ENCODE assay signal across 19 cellular contexts in genomic region chr15:29331669-29332068, GRCh38.
"Had no signal": no experiment of that assay in that cellular context is flagged by ENCODE, and none has a peak within 500 bp of the region (broad histone marks: within the 10 kb centered on the region; RNA-seq: fewer than 3 reads in every experiment).

No MANE protein-coding gene starts in this region.

- H3K4me3 ChIP-seq: esophagus squamous epithelium, hepatocyte, mucosa of descending colon, psoas muscle, right lobe of liver, suprapubic skin, thyroid gland, uterus had no signal

- H3K27me3 ChIP-seq: esophagus squamous epithelium, hepatocyte, neutrophil, right lobe of liver, suprapubic skin, thyroid gland, uterus had no signal

- ATAC-seq: mucosa of descending colon; naive thymus-derived CD8-positive, alpha-beta T cell; psoas muscle; right lobe of liver; stimulated activated effector memory CD8-positive, alpha-beta T cell treated with anti-CD3 and anti-CD28 coated beads, Interleukin-12 subunit alpha, Interleukin-12 subunit beta, amount 100 ng/mL, for 72 hours; stimulated activated naive CD8-positive, alpha-beta T cell treated with anti-CD3 and anti-CD28 coated beads, Interleukin-15, Interleukin-2, amounts not matched to agents 100 U/mL and 50 U/mL, for 24 hours had no signal

- H3K4me3 Mint-ChIP-seq: naive thymus-derived CD8-positive, alpha-beta T cell; stimulated activated effector memory CD8-positive, alpha-beta T cell treated with anti-CD3 and anti-CD28 coated beads, Interleukin-12 subunit alpha, Interleukin-12 subunit beta, amount 100 ng/mL, for 72 hours; type B pancreatic cell had no signal

- H3K27ac Mint-ChIP-seq: naive thymus-derived CD8-positive, alpha-beta T cell; stimulated activated effector memory CD8-positive, alpha-beta T cell treated with anti-CD3 and anti-CD28 coated beads, Interleukin-12 subunit alpha, Interleukin-12 subunit beta, amount 100 ng/mL, for 72 hours; type B pancreatic cell had no signal

- H3K9me3 ChIP-seq: esophagus squamous epithelium, mucosa of descending colon, neutrophil, suprapubic skin, thyroid gland, uterus had no signal

- H3K4me2 ChIP-seq: hepatocyte had no signal

- H2AFZ ChIP-seq: hepatocyte had no signal

- H3K4me1 ChIP-seq: esophagus squamous epithelium, psoas muscle, right lobe of liver, suprapubic skin, thyroid gland, uterus had no signal

- H3K36me3 ChIP-seq: esophagus squamous epithelium, neutrophil, right lobe of liver, suprapubic skin, thyroid gland, uterus had no signal

- H3K27me3 Mint-ChIP-seq: type B pancreatic cell had no signal

- H3K4me1 Mint-ChIP-seq: naive thymus-derived CD8-positive, alpha-beta T cell; stimulated activated effector memory CD8-positive, alpha-beta T cell treated with anti-CD3 and anti-CD28 coated beads, Interleukin-12 subunit alpha, Interleukin-12 subunit beta, amount 100 ng/mL, for 72 hours had no signal

- H3K36me3 Mint-ChIP-seq: stimulated activated effector memory CD8-positive, alpha-beta T cell treated with anti-CD3 and anti-CD28 coated beads, Interleukin-12 subunit alpha, Interleukin-12 subunit beta, amount 100 ng/mL, for 72 hours; type B pancreatic cell had no signal

- H3K79me2 ChIP-seq: hepatocyte had no signal

- H3K27ac ChIP-seq: epithelial cell of prostate, esophagus squamous epithelium, hepatocyte, neutrophil, psoas muscle, right lobe of liver, suprapubic skin, thyroid gland, uterus had no signal

- DNase-seq: effector memory CD4-positive, alpha-beta T cell; esophagus squamous epithelium; foreskin fibroblast; head of caudate nucleus; mucosa of descending colon; naive thymus-derived CD8-positive, alpha-beta T cell; psoas muscle; right lobe of liver; stimulated activated CD4-positive, alpha-beta T cell treated with anti-CD3 and anti-CD28 coated beads, Interleukin-4, amount 100 ng/mL, for 1 hour; stimulated activated CD8-positive, alpha-beta memory T cell treated with anti-CD3 and anti-CD28 coated beads, Interleukin-4, amount 100 ng/mL, for 48 hours; stimulated activated naive CD8-positive, alpha-beta T cell treated with anti-CD3 and anti-CD28 coated beads, Interleukin-15, Interleukin-2, amounts not matched to agents 100 U/mL and 50 U/mL, for 24 hours; thyroid gland; uterus had no signal

- H3K9me3 Mint-ChIP-seq: stimulated activated effector memory CD8-positive, alpha-beta T cell treated with anti-CD3 and anti-CD28 coated beads, Interleukin-12 subunit alpha, Interleukin-12 subunit beta, amount 100 ng/mL, for 72 hours; type B pancreatic cell had no signal
